In the genomic region with DNA sequence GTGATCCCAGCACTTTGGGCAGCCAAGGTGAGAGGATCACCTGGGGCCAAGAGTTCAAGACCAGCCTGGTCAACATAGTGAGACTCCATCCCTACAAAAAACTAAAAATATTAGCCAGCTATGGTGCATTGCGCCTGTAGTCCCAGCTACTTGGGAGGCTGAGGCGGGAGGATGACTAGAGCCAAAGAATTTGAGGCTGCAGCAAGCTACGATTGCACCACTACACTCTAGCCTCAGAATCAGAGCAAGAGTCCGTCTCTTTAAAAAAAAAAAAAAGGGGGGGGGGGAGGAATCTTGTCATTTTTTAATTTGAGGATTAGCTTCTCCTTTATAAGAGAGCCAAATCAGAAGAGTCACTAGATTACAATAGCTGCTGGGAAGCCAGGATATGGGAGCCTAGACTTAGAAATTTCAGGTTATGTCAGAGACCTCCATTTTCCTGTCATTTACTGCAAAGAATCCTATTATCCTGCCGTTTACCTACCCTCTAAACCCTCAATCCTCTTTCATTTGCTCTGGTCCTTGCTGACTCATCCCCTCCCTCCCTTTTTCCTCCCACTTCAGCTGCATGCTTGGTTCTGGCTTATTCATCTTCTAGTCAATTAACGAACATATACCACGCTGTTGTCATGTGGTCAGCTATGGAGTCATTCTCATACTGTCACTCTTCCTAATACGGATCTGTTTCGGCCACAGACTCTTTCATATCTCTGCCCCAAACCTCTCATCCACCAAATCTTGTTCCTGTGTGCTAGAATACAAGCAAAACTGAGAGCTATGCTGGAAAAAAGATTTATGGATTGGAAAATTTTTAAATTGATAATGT, we compare ENCODE assay signal across 8 cellular contexts.
DNase-seq lines count a peak whose midpoint lies in the region; ATAC-seq lines count a peak whose summit lies in the region.

No MANE protein-coding gene starts in this region.

- in situ Hi-C loops in Caki2 (cut with HindIII; ENCODE audit: low pct_unique_long_range_greater_than_20kb, low sequenced_read_pairs), result no loop called here

- H3K4me3 Mint-ChIP-seq in memory B cell, result no peak overlapping the region

- peaks cover 35% of the 10 kb centered on the region for H3K4me1 ChIP-seq in adipocyte (ENCODE audit: control insufficient read depth, insufficient read depth, low read length)

- peak; percentile 92 for DNase-seq in Caki2 (ENCODE audit: low read depth)
- DNase-seq in NCI-H69 (lab: John Stamatoyannopoulos, UW), result peak; percentile 96
- peak; percentile 76 for DNase-seq in adipocyte (ENCODE audit: low read depth)
- DNase-seq in memory B cell (ENCODE audit: low spot score in 2 of 2), result no peak
- DNase-seq in cerebellar cortex (ENCODE audit: low spot score), result no peak
- DNase-seq in SK-N-DZ (ENCODE audit: low spot score), result no peak

- H3K27me3 Mint-ChIP-seq in memory B cell, result no peaks in the 10 kb centered on the region

- no peaks in the 10 kb centered on the region for H3K36me3 ChIP-seq in adipocyte (ENCODE audit: control insufficient read depth, insufficient read depth, low read length, severe bottlenecking)

- peaks cover 5% of the 10 kb centered on the region for H3K9me3 Mint-ChIP-seq in memory B cell

- H3K4me3 ChIP-seq in adipocyte (ENCODE audit: low read length), result peak overlapping the region; percentile 50

- H3K9me3 ChIP-seq in adipocyte (ENCODE audit: control insufficient read depth, low read length), result no peaks in the 10 kb centered on the region

- peak; percentile 86 for ATAC-seq in GM18909 (IDR thresholded peaks at IDR 0.05; ENCODE audit: poor library complexity, unreplicated experiment)
- peak; percentile 87 for ATAC-seq in HG03045 (IDR thresholded peaks at IDR 0.05; ENCODE audit: unreplicated experiment)
- ATAC-seq in memory B cell (ENCODE audit: low read depth), result peak; percentile 29

- no peak overlapping the region for H3K9ac ChIP-seq in adipocyte (ENCODE audit: low read length)

- peaks cover 26% of the 10 kb centered on the region for H3K36me3 Mint-ChIP-seq in memory B cell

- no peaks in the 10 kb centered on the region for H3K27me3 ChIP-seq in adipocyte (replicated peaks; ENCODE audit: control insufficient read depth, insufficient read depth, low read length)

- H3K27ac Mint-ChIP-seq in memory B cell, result no peak overlapping the region

- peaks cover 13% of the 10 kb centered on the region for H3K4me1 Mint-ChIP-seq in memory B cell

Comparison
In these comparisons a context has a peak if more than half of its experiments do, and no peak if none do; other contexts are left out.
1. DNase-seq: peak in Caki2 (single experiment), NCI-H69 (single experiment) and adipocyte (single experiment); none in memory B cell (0 of 2), cerebellar cortex (single experiment) and SK-N-DZ (single experiment).
2. ATAC-seq: peak in every context shown above with its lines; median percentile 87 in HG03045; 86 in GM18909; 29 in memory B cell.